ENCODE assay signal across 10 cellular contexts in the genomic region with DNA sequence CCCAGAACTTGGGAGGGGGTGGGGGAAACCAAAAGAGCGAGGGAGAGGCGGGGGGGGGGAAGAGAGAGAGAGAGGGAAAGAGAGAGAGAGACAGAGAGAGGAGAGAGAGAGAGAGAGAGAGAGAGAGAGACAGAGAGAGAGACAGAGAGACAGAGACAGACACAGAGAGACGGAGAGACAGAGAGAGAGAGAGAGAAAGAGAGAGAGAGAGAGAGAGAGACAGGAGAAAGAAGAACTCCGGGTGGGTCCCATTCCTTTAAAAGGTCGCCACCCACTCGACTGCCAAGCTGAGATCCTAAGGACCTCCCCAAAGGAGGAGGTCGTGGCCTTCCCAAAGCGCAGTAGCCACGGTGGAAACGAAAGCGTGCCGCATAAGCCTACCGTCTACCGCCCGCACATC. TPM values are rescaled to one million over a fixed set of nuclear protein-coding genes. Genes with fewer than 3 reads are reported as not detected.
A peak's percentile ranks its signal among the peaks of the same experiment; 100 is the strongest.
DNase-seq lines count a peak whose midpoint lies in the region; ATAC-seq and TF ChIP-seq lines count a peak whose summit lies in the region.
"Not testable (repeated sequence)": the region's sequence is repeated elsewhere in the genome, so short reads cannot be mapped to it uniquely, and the experiment has no call there.
"Had no signal": no experiment of that assay in that cellular context is flagged by ENCODE, and none has a peak within 500 bp of the region (broad histone marks: within the 10 kb centered on the region; RNA-seq: fewer than 3 reads in every experiment).

No MANE protein-coding gene starts in this region.

- H3K4me3 Mint-ChIP-seq in HFFc6 = peak overlapping the region; percentile 68
- not testable (repeated sequence) for H3K4me3 Mint-ChIP-seq in activated CD8-positive, alpha-beta T cell treated with anti-CD3 and anti-CD28 coated beads, Interleukin-2, amount 10 ng/mL, durations not matched to agents 7 days and 5 days; activated T-helper 1 cell treated with anti-CD3 and anti-CD28 coated beads, Interleukin-12 subunit alpha, Interleukin-12 subunit beta, Interleukin-2, Interleukin-4 antibody, amounts not matched to agents 30 ng/mL and 10 ng/mL and 1 ng/mL, durations not matched to agents 14 hours and 24 hours and 36 hours; memory B cell
- H3K4me3 Mint-ChIP-seq in MCF 10A (ENCODE audit: unreplicated experiment) = peak overlapping the region; percentile 36
- peak overlapping the region; percentile 65 to 66 for H3K4me3 Mint-ChIP-seq in stimulated activated naive B cell treated with anti-CD40 and anti-IgM and Interleukin-4, amounts not matched to agents 10 μg/mL and 1 μg/mL and 100 μg/mL, for 72 hours

- H3K9me3 Mint-ChIP-seq in HFFc6; activated CD8-positive, alpha-beta T cell treated with anti-CD3 and anti-CD28 coated beads, Interleukin-2, amount 10 ng/mL, durations not matched to agents 7 days and 5 days (ENCODE audit: insufficient read depth); activated T-helper 1 cell treated with anti-CD3 and anti-CD28 coated beads, Interleukin-12 subunit alpha, Interleukin-12 subunit beta, Interleukin-2, Interleukin-4 antibody, amounts not matched to agents 30 ng/mL and 10 ng/mL and 1 ng/mL, durations not matched to agents 14 hours and 24 hours and 36 hours; MCF 10A (ENCODE audit: unreplicated experiment); memory B cell; stimulated activated naive B cell treated with anti-CD40 and anti-IgM and Interleukin-4, amounts not matched to agents 10 μg/mL and 1 μg/mL and 100 μg/mL, for 72 hours: not testable (repeated sequence)

- H3K27ac Mint-ChIP-seq in HFFc6 = peak overlapping the region; percentile 72; the same call in 1 of the 2 replicates
- H3K27ac Mint-ChIP-seq in activated CD8-positive, alpha-beta T cell treated with anti-CD3 and anti-CD28 coated beads, Interleukin-2, amount 10 ng/mL, durations not matched to agents 7 days and 5 days = peak overlapping the region; percentile 57
- peak overlapping the region; percentile 52 for H3K27ac Mint-ChIP-seq in activated T-helper 1 cell treated with anti-CD3 and anti-CD28 coated beads, Interleukin-12 subunit alpha, Interleukin-12 subunit beta, Interleukin-2, Interleukin-4 antibody, amounts not matched to agents 30 ng/mL and 10 ng/mL and 1 ng/mL, durations not matched to agents 14 hours and 24 hours and 36 hours
- H3K27ac Mint-ChIP-seq in MCF 10A (ENCODE audit: low read depth, unreplicated experiment) = not testable (repeated sequence)
- H3K27ac Mint-ChIP-seq in memory B cell = peak overlapping the region; percentile 38
- H3K27ac Mint-ChIP-seq in stimulated activated naive B cell treated with anti-CD40 and anti-IgM and Interleukin-4, amounts not matched to agents 10 μg/mL and 1 μg/mL and 100 μg/mL, for 72 hours = peak overlapping the region; percentile 94

- H3K27me3 ChIP-seq in WERI-Rb-1 (ENCODE audit: insufficient read depth, low read depth, severe bottlenecking) = not testable (repeated sequence)

- H3K4me1 Mint-ChIP-seq in HFFc6 (ENCODE audit: low read depth); activated CD8-positive, alpha-beta T cell treated with anti-CD3 and anti-CD28 coated beads, Interleukin-2, amount 10 ng/mL, durations not matched to agents 7 days and 5 days (ENCODE audit: low read depth); activated T-helper 1 cell treated with anti-CD3 and anti-CD28 coated beads, Interleukin-12 subunit alpha, Interleukin-12 subunit beta, Interleukin-2, Interleukin-4 antibody, amounts not matched to agents 30 ng/mL and 10 ng/mL and 1 ng/mL, durations not matched to agents 14 hours and 24 hours and 36 hours (ENCODE audit: low read depth); MCF 10A (ENCODE audit: insufficient read depth, unreplicated experiment); memory B cell; stimulated activated naive B cell treated with anti-CD40 and anti-IgM and Interleukin-4, amounts not matched to agents 10 μg/mL and 1 μg/mL and 100 μg/mL, for 72 hours: not testable (repeated sequence)

- TF ChIP-seq CTCF in HFFc6 (IDR thresholded peaks at IDR 0.05); WERI-Rb-1 (IDR thresholded peaks at IDR 0.05; ENCODE audit: low read depth, low read length); MCF 10A (IDR thresholded peaks at IDR 0.05; ENCODE audit: unreplicated experiment): not testable (repeated sequence)

- DNase-seq in HFFc6 (peak; percentile 98), WERI-Rb-1 (peak; percentile 18), memory B cell (ENCODE audit: low spot score in 2 of 2) (peak in 1 of 2 donors; percentile 12)
- peak; percentile 21 for DNase-seq in activated CD8-positive, alpha-beta T cell treated with anti-CD3 and anti-CD28 coated beads, Interleukin-2, amount 10 ng/mL, durations not matched to agents 7 days and 5 days
- DNase-seq in activated T-helper 1 cell treated with anti-CD3 and anti-CD28 coated beads, Interleukin-12 subunit alpha, Interleukin-12 subunit beta, Interleukin-2, Interleukin-4 antibody, amounts not matched to agents 30 ng/mL and 10 ng/mL and 1 ng/mL, durations not matched to agents 14 hours and 24 hours and 36 hours (ENCODE audit: low spot score); MCF 10A (ENCODE audit: unreplicated experiment): not testable (repeated sequence)
- peak; percentile 49 for DNase-seq in stimulated activated naive B cell treated with anti-CD40 and anti-IgM and Interleukin-4, amounts not matched to agents 10 μg/mL and 1 μg/mL and 100 μg/mL, for 72 hours

- not testable (repeated sequence) for H3K36me3 Mint-ChIP-seq in HFFc6 (ENCODE audit: low read depth); activated CD8-positive, alpha-beta T cell treated with anti-CD3 and anti-CD28 coated beads, Interleukin-2, amount 10 ng/mL, durations not matched to agents 7 days and 5 days (ENCODE audit: low read depth); activated T-helper 1 cell treated with anti-CD3 and anti-CD28 coated beads, Interleukin-12 subunit alpha, Interleukin-12 subunit beta, Interleukin-2, Interleukin-4 antibody, amounts not matched to agents 30 ng/mL and 10 ng/mL and 1 ng/mL, durations not matched to agents 14 hours and 24 hours and 36 hours (ENCODE audit: low read depth); MCF 10A (ENCODE audit: insufficient read depth, unreplicated experiment); memory B cell; stimulated activated naive B cell treated with anti-CD40 and anti-IgM and Interleukin-4, amounts not matched to agents 10 μg/mL and 1 μg/mL and 100 μg/mL, for 72 hours

- CTCF ChIA-PET in activated CD8-positive, alpha-beta T cell treated with anti-CD3 and anti-CD28 coated beads, Interleukin-2, amount 10 ng/mL, durations not matched to agents 7 days and 5 days (lab: Charles Lee); MCF 10A (lab: Yijun Ruan, JAX): not testable (repeated sequence)

- H3K4me3 ChIP-seq in WERI-Rb-1 (ENCODE audit: low read depth, low read length) = not testable (repeated sequence)

- POLR2A ChIA-PET in activated CD8-positive, alpha-beta T cell treated with anti-CD3 and anti-CD28 coated beads, Interleukin-2, amount 10 ng/mL, durations not matched to agents 7 days and 5 days (lab: Charles Lee) = interaction anchor here (0.7 kb wide), 1 partner anchor 78 kb away, joined by 3 read pairs; no protein-coding TSS in a partner anchor
- POLR2A ChIA-PET in MCF 10A (lab: Yijun Ruan, JAX) = not testable (repeated sequence)

- H3K27ac ChIP-seq in WERI-Rb-1 = not testable (repeated sequence)

- BruUV-seq in MCF 10A (replicated peaks; lab: Mats Ljungman, UMichigan) = not testable (repeated sequence)

- not testable (repeated sequence) for ATAC-seq in activated CD8-positive, alpha-beta T cell treated with anti-CD3 and anti-CD28 coated beads, Interleukin-2, amount 10 ng/mL, durations not matched to agents 7 days and 5 days; memory B cell (ENCODE audit: low read depth)
- peak in 1 of 2 donors; percentile 31 for ATAC-seq in stimulated activated naive B cell treated with anti-CD40 and anti-IgM and Interleukin-4, amounts not matched to agents 10 μg/mL and 1 μg/mL and 100 μg/mL, for 72 hours (replicated peaks)

- H3K36me3 ChIP-seq in WERI-Rb-1 = not testable (repeated sequence)

- H3K27me3 Mint-ChIP-seq in HFFc6 (ENCODE audit: insufficient read depth); activated CD8-positive, alpha-beta T cell treated with anti-CD3 and anti-CD28 coated beads, Interleukin-2, amount 10 ng/mL, durations not matched to agents 7 days and 5 days (ENCODE audit: low read depth); activated T-helper 1 cell treated with anti-CD3 and anti-CD28 coated beads, Interleukin-12 subunit alpha, Interleukin-12 subunit beta, Interleukin-2, Interleukin-4 antibody, amounts not matched to agents 30 ng/mL and 10 ng/mL and 1 ng/mL, durations not matched to agents 14 hours and 24 hours and 36 hours (ENCODE audit: insufficient read depth); MCF 10A (ENCODE audit: insufficient read depth, unreplicated experiment); memory B cell; stimulated activated naive B cell treated with anti-CD40 and anti-IgM and Interleukin-4, amounts not matched to agents 10 μg/mL and 1 μg/mL and 100 μg/mL, for 72 hours: not testable (repeated sequence)

- not testable (repeated sequence) for H3K9me3 ChIP-seq in WERI-Rb-1 (ENCODE audit: severe bottlenecking)

- intact Hi-C loops in activated T-helper 1 cell treated with anti-CD3 and anti-CD28 coated beads, Interleukin-12 subunit alpha, Interleukin-12 subunit beta, Interleukin-2, Interleukin-4 antibody, amounts not matched to agents 30 ng/mL and 10 ng/mL and 1 ng/mL, durations not matched to agents 14 hours and 24 hours and 36 hours (cut with micrococcal nuclease); MCF 10A (cut with micrococcal nuclease): not testable (repeated sequence)

RNA-seq across cellular contexts. Expression of gene RNU2-1, which starts 49.8 kb away (rescaled TPM):
- total RNA-seq in HFFc6 (2021; fragmentation: NEBNext Ultra II Directional; extraction: Animal tissue kit (Norgen Biotek cat#: 25700)) = 1,000 to 10,000 TPM; 2,816 to 4,226 (median 3,242) TPM
- total RNA-seq in activated CD8-positive, alpha-beta T cell treated with anti-CD3 and anti-CD28 coated beads, Interleukin-2, amount 10 ng/mL, durations not matched to agents 7 days and 5 days = 1,000 to 10,000 TPM; 4,963 to 6,708 TPM
- 5,029 and 6,685 TPM in 2 replicates for total RNA-seq in activated T-helper 1 cell treated with anti-CD3 and anti-CD28 coated beads, Interleukin-12 subunit alpha, Interleukin-12 subunit beta, Interleukin-2, Interleukin-4 antibody, amounts not matched to agents 30 ng/mL and 10 ng/mL and 1 ng/mL, durations not matched to agents 14 hours and 24 hours and 36 hours
- total RNA-seq in MCF 10A (2022) = 4,245 and 4,277 TPM in 2 replicates
- total RNA-seq: GM23338, HT1080 had no signal

RNA-seq across cellular contexts. Expression of gene CCDC200, which starts 55.2 kb away (rescaled TPM):
- total RNA-seq in HFFc6 (2021; fragmentation: NEBNext Ultra II Directional; extraction: Animal tissue kit (Norgen Biotek cat#: 25700)) = not detected
- not detected for total RNA-seq in activated CD8-positive, alpha-beta T cell treated with anti-CD3 and anti-CD28 coated beads, Interleukin-2, amount 10 ng/mL, durations not matched to agents 7 days and 5 days
- 0.32 and 0.47 TPM in 2 replicates for total RNA-seq in activated T-helper 1 cell treated with anti-CD3 and anti-CD28 coated beads, Interleukin-12 subunit alpha, Interleukin-12 subunit beta, Interleukin-2, Interleukin-4 antibody, amounts not matched to agents 30 ng/mL and 10 ng/mL and 1 ng/mL, durations not matched to agents 14 hours and 24 hours and 36 hours
- total RNA-seq in MCF 10A (2022) = not detected in 2 replicates
- total RNA-seq: CD4-positive, CD25-positive, alpha-beta regulatory T cell; GM23338; HT1080 had no signal
